ENCODE assay signal across 22 cellular contexts in the genomic region with DNA sequence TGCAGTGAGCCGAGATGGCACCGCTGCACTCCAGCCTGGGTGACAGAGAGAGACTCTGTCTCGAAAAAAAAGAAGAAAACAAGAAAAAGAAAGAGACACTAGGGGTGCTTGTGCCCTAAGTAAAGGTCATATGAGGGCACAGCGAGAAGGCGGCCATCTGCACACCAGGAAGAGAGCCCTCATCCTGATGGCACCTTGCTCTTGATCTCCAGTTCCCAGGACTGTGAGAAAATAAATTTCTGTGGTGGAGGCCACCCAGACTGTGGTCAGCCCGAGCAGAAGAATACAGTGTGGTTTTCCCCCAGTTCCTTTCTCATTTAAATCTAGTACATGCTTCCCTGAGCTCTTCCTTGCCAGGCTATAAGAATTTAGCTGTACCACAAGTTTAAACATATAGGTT.
DNase-seq lines count a peak whose midpoint lies in the region; ATAC-seq and TF ChIP-seq lines count a peak whose summit lies in the region.
"Had no signal": no experiment of that assay in that cellular context is flagged by ENCODE, and none has a peak within 500 bp of the region (broad histone marks: within the 10 kb centered on the region; RNA-seq: fewer than 3 reads in every experiment).

No MANE protein-coding gene starts in this region.

- no peaks in the 10 kb centered on the region for H3K9me3 ChIP-seq in PC-9 (ENCODE audit: insufficient read depth, low read depth)
- H3K9me3 ChIP-seq: lower lobe of right lung, vagina had no signal

- ATAC-seq in stimulated activated effector memory CD8-positive, alpha-beta T cell treated with anti-CD3 and anti-CD28 coated beads, Interleukin-12 subunit alpha, Interleukin-12 subunit beta, amount 100 ng/mL, for 72 hours: no peak
- ATAC-seq: lower lobe of right lung had no signal

- no peaks in the 10 kb centered on the region for H3K9me2 ChIP-seq in PC-9 (ENCODE audit: insufficient read depth)

- H3K36me3 Mint-ChIP-seq in activated naive CD4-positive, alpha-beta T cell treated with anti-CD3 and anti-CD28 coated beads, Interleukin-2, amount 50 U/mL, for 24 hours: no peaks in the 10 kb centered on the region
- no peaks in the 10 kb centered on the region for H3K36me3 Mint-ChIP-seq in stimulated activated effector memory CD8-positive, alpha-beta T cell treated with anti-CD3 and anti-CD28 coated beads, Interleukin-12 subunit alpha, Interleukin-12 subunit beta, amount 100 ng/mL, for 72 hours

- BruUV-seq in PC-9 (replicated peaks; lab: Mats Ljungman, UMichigan): no TSS peak

- H3K4me3 Mint-ChIP-seq in activated naive CD4-positive, alpha-beta T cell treated with anti-CD3 and anti-CD28 coated beads, Interleukin-2, amount 50 U/mL, for 24 hours: peak overlapping the region; percentile 15
- H3K4me3 Mint-ChIP-seq in stimulated activated effector memory CD8-positive, alpha-beta T cell treated with anti-CD3 and anti-CD28 coated beads, Interleukin-12 subunit alpha, Interleukin-12 subunit beta, amount 100 ng/mL, for 72 hours: no peak overlapping the region
- H3K4me3 Mint-ChIP-seq: activated CD4-positive, alpha-beta memory T cell treated with anti-CD3 and anti-CD28 coated beads, Interleukin-2, amount 10 ng/mL, durations not matched to agents 7 days and 5 days; activated naive CD8-positive, alpha-beta T cell treated with anti-CD3 and anti-CD28 coated beads, Interleukin-2, amount 10 ng/mL, durations not matched to agents 7 days and 5 days; T-helper 1 cell treated with Interleukin-12 subunit alpha and Interleukin-12 subunit beta and Interleukin-4 antibody, amounts not matched to agents 30 μg/mL and 1 μg/mL, for 36 hours had no signal

- POLR2A ChIA-PET in PC-9 (lab: Charles Lee; ENCODE audit: unreplicated experiment): no interaction called here

- no peak for DNase-seq in activated naive CD4-positive, alpha-beta T cell treated with Interleukin-2 at 50 U/mL for 16 hours
- peak; percentile 16 for DNase-seq in NB4 (ENCODE audit: low read depth)
- DNase-seq in brain microvascular endothelial cell: peak; percentile 27
- no peak for DNase-seq in stimulated activated effector memory CD8-positive, alpha-beta T cell treated with anti-CD3 and anti-CD28 coated beads, Interleukin-12 subunit alpha, Interleukin-12 subunit beta, amount 100 ng/mL, for 72 hours (ENCODE audit: low spot score in 2 of 2)
- DNase-seq in SKM-1 treated with dmso at 0.1 percent for 144 hours (lab: John Stamatoyannopoulos, UW; ENCODE audit: unreplicated experiment): no peak
- DNase-seq in C1 segment of cervical spinal cord (lab: John Stamatoyannopoulos, UW): no peak
- DNase-seq in PC-9: no peak
- DNase-seq: activated CD4-positive, alpha-beta memory T cell treated with anti-CD3 and anti-CD28 coated beads, Interleukin-2, amount 10 ng/mL, durations not matched to agents 7 days and 5 days; activated naive CD8-positive, alpha-beta T cell treated with anti-CD3 and anti-CD28 coated beads, Interleukin-2, amount 10 ng/mL, durations not matched to agents 7 days and 5 days; lower lobe of right lung; NCI-H1092 treated with DMSO at 0.1 percent for 48 hours; NCI-H510A; SHP77; small intestine; stimulated activated CD4-positive, alpha-beta T cell treated with anti-CD3 and anti-CD28 coated beads, Interleukin-2, amount 100 ng/mL, for 48 hours; WERI-Rb-1 had no signal

- H3K27ac Mint-ChIP-seq in activated naive CD4-positive, alpha-beta T cell treated with anti-CD3 and anti-CD28 coated beads, Interleukin-2, amount 50 U/mL, for 24 hours: no peak overlapping the region
- H3K27ac Mint-ChIP-seq in stimulated activated effector memory CD8-positive, alpha-beta T cell treated with anti-CD3 and anti-CD28 coated beads, Interleukin-12 subunit alpha, Interleukin-12 subunit beta, amount 100 ng/mL, for 72 hours: peak overlapping the region; percentile 41
- H3K27ac Mint-ChIP-seq: activated CD4-positive, alpha-beta memory T cell treated with anti-CD3 and anti-CD28 coated beads, Interleukin-2, amount 10 ng/mL, durations not matched to agents 7 days and 5 days; activated naive CD8-positive, alpha-beta T cell treated with anti-CD3 and anti-CD28 coated beads, Interleukin-2, amount 10 ng/mL, durations not matched to agents 7 days and 5 days; T-helper 1 cell treated with Interleukin-12 subunit alpha and Interleukin-12 subunit beta and Interleukin-4 antibody, amounts not matched to agents 30 μg/mL and 1 μg/mL, for 36 hours had no signal

- TF ChIP-seq POLR2A in NB4 (IDR thresholded peaks at IDR 0.05; ENCODE audit: extremely low read depth, insufficient read length): no peak

- H3K9me3 Mint-ChIP-seq in activated naive CD4-positive, alpha-beta T cell treated with anti-CD3 and anti-CD28 coated beads, Interleukin-2, amount 50 U/mL, for 24 hours: no peaks in the 10 kb centered on the region
- H3K9me3 Mint-ChIP-seq in stimulated activated effector memory CD8-positive, alpha-beta T cell treated with anti-CD3 and anti-CD28 coated beads, Interleukin-12 subunit alpha, Interleukin-12 subunit beta, amount 100 ng/mL, for 72 hours: no peaks in the 10 kb centered on the region
- H3K9me3 Mint-ChIP-seq: activated CD4-positive, alpha-beta memory T cell treated with anti-CD3 and anti-CD28 coated beads, Interleukin-2, amount 10 ng/mL, durations not matched to agents 7 days and 5 days; activated naive CD8-positive, alpha-beta T cell treated with anti-CD3 and anti-CD28 coated beads, Interleukin-2, amount 10 ng/mL, durations not matched to agents 7 days and 5 days; T-helper 1 cell treated with Interleukin-12 subunit alpha and Interleukin-12 subunit beta and Interleukin-4 antibody, amounts not matched to agents 30 μg/mL and 1 μg/mL, for 36 hours had no signal

- H3K4me1 Mint-ChIP-seq in activated naive CD4-positive, alpha-beta T cell treated with anti-CD3 and anti-CD28 coated beads, Interleukin-2, amount 50 U/mL, for 24 hours: peaks cover 56% of the 10 kb centered on the region
- peaks cover 24% of the 10 kb centered on the region for H3K4me1 Mint-ChIP-seq in stimulated activated effector memory CD8-positive, alpha-beta T cell treated with anti-CD3 and anti-CD28 coated beads, Interleukin-12 subunit alpha, Interleukin-12 subunit beta, amount 100 ng/mL, for 72 hours

- in situ Hi-C loops in brain microvascular endothelial cell (cut with HindIII; ENCODE audit: low pct_ligation_motif_present, low sequenced_read_pairs): no loop called here

- H3K4me3 ChIP-seq in NB4 (ENCODE audit: low read depth, low read length): no peak overlapping the region
- no peak overlapping the region for H3K4me3 ChIP-seq in brain microvascular endothelial cell (ENCODE audit: low read depth, low read length)
- no peak overlapping the region for H3K4me3 ChIP-seq in PC-9
- H3K4me3 ChIP-seq: lower lobe of right lung, vagina had no signal

- H3K4me2 ChIP-seq in PC-9: no peak overlapping the region
- H3K4me2 ChIP-seq: KMS-11 had no signal

- H3K27me3 ChIP-seq in brain microvascular endothelial cell (replicated peaks) (no peaks in the 10 kb centered on the region), PC-9 (ENCODE audit: insufficient read depth, low read depth) (no peaks in the 10 kb centered on the region)
- H3K27me3 ChIP-seq: vagina had no signal

- intact Hi-C loops in PC-9 (cut with micrococcal nuclease; ENCODE audit: unreplicated experiment): no loop called here

- H3K27me3 Mint-ChIP-seq in activated naive CD4-positive, alpha-beta T cell treated with anti-CD3 and anti-CD28 coated beads, Interleukin-2, amount 50 U/mL, for 24 hours: no peaks in the 10 kb centered on the region

- H4K20me1 ChIP-seq in PC-9 (ENCODE audit: insufficient read depth): no peaks in the 10 kb centered on the region

- no peak overlapping the region for H2AFZ ChIP-seq in PC-9
- H2AFZ ChIP-seq: parathyroid adenoma had no signal

- no peaks in the 10 kb centered on the region for H3K79me2 ChIP-seq in PC-9 (ENCODE audit: low read depth)
- H3K79me2 ChIP-seq: parathyroid adenoma had no signal

- peaks cover 11% of the 10 kb centered on the region for H3K4me1 ChIP-seq in PC-9 (replicated peaks; ENCODE audit: insufficient read depth)
- H3K4me1 ChIP-seq: lower lobe of right lung, vagina had no signal

- CTCF ChIA-PET in PC-9 (lab: Charles Lee): no interaction called here

- no peak for TF ChIP-seq CTCF in NB4 (IDR thresholded peaks at IDR 0.05; ENCODE audit: low read depth, low read length)
- TF ChIP-seq CTCF in brain microvascular endothelial cell (IDR thresholded peaks at IDR 0.05; ENCODE audit: low read depth, low read length, missing control alignments): no peak
- no peak for TF ChIP-seq CTCF in PC-9 (conservative IDR thresholded peaks at IDR 0.05)

- no peaks in the 10 kb centered on the region; the same call in 1 of the 2 replicates for H3F3A ChIP-seq in PC-9 (ENCODE audit: insufficient read depth, low read depth)

- H3K27ac ChIP-seq in brain microvascular endothelial cell (no peak overlapping the region), PC-9 (no peak overlapping the region)
- H3K27ac ChIP-seq: C4-2B, KMS-11, lower lobe of right lung, parathyroid adenoma, vagina, WERI-Rb-1 had no signal

- no peaks in the 10 kb centered on the region for H3K36me3 ChIP-seq in brain microvascular endothelial cell (replicated peaks)
- no peaks in the 10 kb centered on the region for H3K36me3 ChIP-seq in PC-9 (ENCODE audit: low read depth)
- H3K36me3 ChIP-seq: lower lobe of right lung, vagina, WERI-Rb-1 had no signal

Comparison
In these comparisons a context has a peak if more than half of its experiments do, and no peak if none do; other contexts are left out.
1. DNase-seq: peak in NB4 (single experiment) and brain microvascular endothelial cell (single experiment); none in activated naive CD4-positive, alpha-beta T cell treated with Interleukin-2 at 50 U/mL for 16 hours (single experiment), stimulated activated effector memory CD8-positive, alpha-beta T cell treated with anti-CD3 and anti-CD28 coated beads, Interleukin-12 subunit alpha, Interleukin-12 subunit beta, amount 100 ng/mL, for 72 hours (0 of 2), SKM-1 treated with dmso at 0.1 percent for 144 hours (single experiment), C1 segment of cervical spinal cord (0 of 14) and PC-9 (0 of 2).